In genomic region chr7:100158229-100159098, GRCh38 we compare ENCODE assay signal across 8 cellular contexts. TPM values are rescaled to one million over a fixed set of nuclear protein-coding genes. Genes with fewer than 3 reads are reported as not detected.
DNase-seq lines count a peak whose midpoint lies in the region; TF ChIP-seq lines count a peak whose summit lies in the region.

Gene TRAPPC14, minus strand, starts transcription at chr7:100158723. Its CDS starts 224 bp downstream, at chr7:100158499.

- H3K4me3 ChIP-seq in suprapubic skin = peak within 1 kb of the TSS; percentile 61

- H3K27me3 ChIP-seq in suprapubic skin = no peaks in the 10 kb centered on the region

- H3K27me3 Mint-ChIP-seq in HFFc6 (ENCODE audit: insufficient read depth) = no peaks in the 10 kb centered on the region; the same call in 1 of the 2 replicates
- no peaks in the 10 kb centered on the region for H3K27me3 Mint-ChIP-seq in activated naive CD4-positive, alpha-beta T cell treated with anti-CD3 and anti-CD28 coated beads, Interleukin-2, amount 50 U/mL, for 24 hours

- TF ChIP-seq POLR2A in suprapubic skin (IDR thresholded peaks at IDR 0.05) = no peak

- peak within 1 kb of the TSS; percentile 87 for H3K27ac Mint-ChIP-seq in HFFc6
- peak within 1 kb of the TSS; percentile 88 for H3K27ac Mint-ChIP-seq in activated naive CD4-positive, alpha-beta T cell treated with anti-CD3 and anti-CD28 coated beads, Interleukin-2, amount 50 U/mL, for 24 hours

- H3K36me3 ChIP-seq in ES-I3 (ENCODE audit: insufficient read depth, low read length) (peaks cover 11% of the 10 kb centered on the region), suprapubic skin (peaks cover 30% of the 10 kb centered on the region)

- TF ChIP-seq CTCF in HFFc6 (IDR thresholded peaks at IDR 0.05) (no peak), suprapubic skin (IDR thresholded peaks at IDR 0.05) (no peak)

- no peaks in the 10 kb centered on the region for H3K9me3 Mint-ChIP-seq in HFFc6
- no peaks in the 10 kb centered on the region for H3K9me3 Mint-ChIP-seq in activated naive CD4-positive, alpha-beta T cell treated with anti-CD3 and anti-CD28 coated beads, Interleukin-2, amount 50 U/mL, for 24 hours

- peaks cover 16% of the 10 kb centered on the region; the same call in 1 of the 2 replicates for H3K4me1 ChIP-seq in ES-I3 (ENCODE audit: insufficient read depth, low read length)
- H3K4me1 ChIP-seq in suprapubic skin = peaks cover 55% of the 10 kb centered on the region

- peak within 1 kb of the TSS; percentile 32 for H3K27ac ChIP-seq in suprapubic skin

- peak within 1 kb of the TSS; percentile 96 for H3K9ac ChIP-seq in ES-I3 (ENCODE audit: low read depth, low read length)

- WGBS in suprapubic skin = under 1% methylated on average over 51 of the region's 87 CpGs

- H3K36me3 Mint-ChIP-seq in HFFc6 (ENCODE audit: low read depth) = peaks cover 13% of the 10 kb centered on the region
- H3K36me3 Mint-ChIP-seq in activated naive CD4-positive, alpha-beta T cell treated with anti-CD3 and anti-CD28 coated beads, Interleukin-2, amount 50 U/mL, for 24 hours = peaks cover 3% of the 10 kb centered on the region

- H3K9me3 ChIP-seq in ES-I3 (ENCODE audit: control insufficient read depth, insufficient read depth, low read length) (no peaks in the 10 kb centered on the region), suprapubic skin (no peaks in the 10 kb centered on the region)

- no peak for TF ChIP-seq EP300 in suprapubic skin (IDR thresholded peaks at IDR 0.05)

- H3K4me1 Mint-ChIP-seq in HFFc6 (ENCODE audit: low read depth) = peaks cover 37% of the 10 kb centered on the region
- peaks cover 60% of the 10 kb centered on the region for H3K4me1 Mint-ChIP-seq in activated naive CD4-positive, alpha-beta T cell treated with anti-CD3 and anti-CD28 coated beads, Interleukin-2, amount 50 U/mL, for 24 hours

- DNase-seq in HFFc6 (peak; percentile 66), NCI-H1092 (lab: John Stamatoyannopoulos, UW) (peak; percentile 84), SKM-1 (lab: John Stamatoyannopoulos, UW; ENCODE audit: unreplicated experiment) (peak; percentile 71), glomerular endothelial cell (ENCODE audit: extremely low read depth, low read depth, low spot score) (no peak), occipital lobe (lab: John Stamatoyannopoulos, UW) (peak; percentile 86), suprapubic skin (ENCODE audit: low spot score in 2 of 2) (peak; percentile 96 to 98)

- peak within 1 kb of the TSS; percentile 90 for H3K4me3 Mint-ChIP-seq in HFFc6
- H3K4me3 Mint-ChIP-seq in activated naive CD4-positive, alpha-beta T cell treated with anti-CD3 and anti-CD28 coated beads, Interleukin-2, amount 50 U/mL, for 24 hours = peak within 1 kb of the TSS; percentile 91

RNA-seq across cellular contexts. Expression of gene TRAPPC14, which starts in this region (rescaled TPM):
- 10 to 100 TPM; 19.1 to 23.4 (median 21.7) TPM for total RNA-seq in HFFc6 (2021; fragmentation: NEBNext Ultra II Directional; extraction: Animal tissue kit (Norgen Biotek cat#: 25700))
- total RNA-seq in glomerular endothelial cell (9.3 and 20.0 TPM in 2 replicates), occipital lobe (8.0 TPM), suprapubic skin (10 to 100 TPM; 19.7 to 69.0 (median 35.8) TPM)
